11 cellular contexts compared by ENCODE assay signal in genomic region chr12:50642035-50642451, GRCh38.
DNase-seq lines count a peak whose midpoint lies in the region; ATAC-seq and TF ChIP-seq lines count a peak whose summit lies in the region.
"Had no signal": no experiment of that assay in that cellular context is flagged by ENCODE, and none has a peak within 500 bp of the region (broad histone marks: within the 10 kb centered on the region; RNA-seq: fewer than 3 reads in every experiment).

No MANE protein-coding gene starts in this region.

- DNase-seq in chondrocyte (ENCODE audit: low spot score) (no peak), DMS114 treated with DMSO at 0.1 percent for 48 hours (lab: John Stamatoyannopoulos, UW; ENCODE audit: unreplicated experiment) (no peak)
- no peak for DNase-seq in activated naive CD4-positive, alpha-beta T cell (lab: John Stamatoyannopoulos, UW)
- DNase-seq: colonic mucosa, NCI-H446 treated with DMSO at 0.1 percent for 48 hours, T-helper 17 cell had no signal

- H3K27me3 Mint-ChIP-seq in IgD-negative memory B cell = no peaks in the 10 kb centered on the region
- H3K27me3 Mint-ChIP-seq in chondrocyte (ENCODE audit: low read depth) = no peaks in the 10 kb centered on the region
- H3K27me3 Mint-ChIP-seq: T-helper 17 cell had no signal

- no peaks in the 10 kb centered on the region for H3K9me3 Mint-ChIP-seq in IgD-negative memory B cell
- no peaks in the 10 kb centered on the region for H3K9me3 Mint-ChIP-seq in chondrocyte (ENCODE audit: low read depth)

- H3K4me3 Mint-ChIP-seq in IgD-negative memory B cell (no peak overlapping the region), chondrocyte (ENCODE audit: unreplicated experiment) (no peak overlapping the region)
- H3K4me3 Mint-ChIP-seq: T-helper 17 cell had no signal

- H3K4me1 Mint-ChIP-seq in IgD-negative memory B cell = peaks cover 6 to 17% (median 13%) of the 10 kb centered on the region in 3 donors
- H3K4me1 Mint-ChIP-seq in chondrocyte (ENCODE audit: low read depth) = peaks cover 34% of the 10 kb centered on the region

- ATAC-seq in GM21360 (IDR thresholded peaks at IDR 0.05; ENCODE audit: unreplicated experiment) (no peak), HG03095 (IDR thresholded peaks at IDR 0.05; ENCODE audit: unreplicated experiment) (no peak)
- ATAC-seq: T-helper 17 cell had no signal

- H3K36me3 Mint-ChIP-seq in IgD-negative memory B cell (no peaks in the 10 kb centered on the region), chondrocyte (ENCODE audit: low read depth) (no peaks in the 10 kb centered on the region)

- no peak overlapping the region for H2AFZ ChIP-seq in ACC112 (ENCODE audit: low read length, unreplicated experiment)

- peak overlapping the region; percentile 46 for H3K27ac ChIP-seq in ACC112 (ENCODE audit: low read depth, low read length)
- peak overlapping the region; percentile 54 for H3K27ac ChIP-seq in layer of hippocampus (ENCODE audit: low read depth, low read length)
- H3K27ac ChIP-seq: colonic mucosa had no signal

- H3K27ac Mint-ChIP-seq in IgD-negative memory B cell (peak overlapping the region in 2 of 3 donors; percentile 47 to 72), chondrocyte (ENCODE audit: unreplicated experiment) (peak overlapping the region; percentile 87)
- H3K27ac Mint-ChIP-seq: T-helper 17 cell had no signal

- no peaks in the 10 kb centered on the region for H3K27me3 ChIP-seq in ACC112 (ENCODE audit: insufficient read depth, low read length)
- no peaks in the 10 kb centered on the region for H3K27me3 ChIP-seq in layer of hippocampus (ENCODE audit: control insufficient read depth, insufficient read depth, low read length)
- H3K27me3 ChIP-seq: colonic mucosa had no signal

- H3K36me3 ChIP-seq in ACC112 (ENCODE audit: insufficient read depth, low read length) = no peaks in the 10 kb centered on the region
- H3K36me3 ChIP-seq: colonic mucosa had no signal

- no peaks in the 10 kb centered on the region for H3K79me2 ChIP-seq in ACC112 (ENCODE audit: control insufficient read depth, insufficient read depth, low read length, unreplicated experiment)

- no peak overlapping the region for H3K4me3 ChIP-seq in ACC112 (ENCODE audit: low read depth, low read length)
- H3K4me3 ChIP-seq: colonic mucosa had no signal

- H3K4me1 ChIP-seq in ACC112 (ENCODE audit: control insufficient read depth, insufficient read depth, low read length, unreplicated experiment) = peaks cover 15% of the 10 kb centered on the region
- H3K4me1 ChIP-seq: colonic mucosa had no signal

- no peak for TF ChIP-seq CTCF in chondrocyte (IDR thresholded peaks at IDR 0.05)
